Comparison of ENCODE assay signal across 4 cellular contexts in the genomic region with DNA sequence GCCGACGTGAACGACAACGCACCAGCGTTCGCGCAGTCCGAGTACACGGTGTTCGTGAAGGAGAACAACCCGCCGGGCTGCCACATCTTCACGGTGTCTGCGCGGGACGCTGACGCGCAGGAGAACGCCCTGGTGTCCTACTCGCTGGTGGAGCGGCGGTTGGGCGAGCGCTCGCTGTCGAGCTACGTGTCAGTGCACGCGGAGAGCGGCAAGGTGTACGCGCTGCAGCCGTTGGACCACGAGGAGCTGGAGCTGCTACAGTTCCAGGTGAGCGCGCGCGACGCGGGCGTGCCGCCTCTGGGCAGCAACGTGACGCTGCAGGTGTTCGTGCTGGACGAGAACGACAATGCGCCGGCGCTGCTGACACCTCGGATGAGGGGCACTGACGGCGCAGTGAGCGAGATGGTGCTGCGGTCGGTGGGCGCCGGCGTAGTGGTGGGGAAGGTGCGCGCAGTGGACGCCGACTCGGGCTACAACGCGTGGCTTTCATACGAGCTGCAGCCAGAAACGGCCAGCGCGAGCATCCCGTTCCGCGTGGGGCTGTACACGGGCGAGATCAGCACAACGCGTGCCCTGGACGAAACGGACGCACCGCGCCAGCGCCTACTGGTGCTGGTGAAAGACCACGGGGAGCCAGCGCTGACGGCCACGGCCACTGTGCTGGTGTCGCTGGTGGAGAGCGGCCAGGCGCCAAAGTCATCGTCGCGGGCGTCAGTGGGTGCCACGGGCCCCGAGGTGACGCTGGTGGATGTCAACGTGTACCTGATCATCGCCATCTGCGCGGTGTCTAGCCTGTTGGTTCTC. TPM values are rescaled to one million over a fixed set of nuclear protein-coding genes. Genes with fewer than 3 reads are reported as not detected.
"Had no signal": no experiment of that assay in that cellular context is flagged by ENCODE, and none has a peak within 500 bp of the region (broad histone marks: within the 10 kb centered on the region; RNA-seq: fewer than 3 reads in every experiment).

No MANE protein-coding gene starts in this region.

RNA-seq across cellular contexts. Expression of a gene that starts 1.9 kb away (rescaled TPM):
- total RNA-seq: M059J had no signal

RNA-seq across cellular contexts. Expression of a gene that starts 5.7 kb away (rescaled TPM):
- total RNA-seq: LHCN-M2, M059J had no signal

RNA-seq across cellular contexts. Expression of a gene that starts 9.0 kb away (rescaled TPM):
- total RNA-seq: LHCN-M2, M059J, MCF 10A had no signal

RNA-seq across cellular contexts. Expression of a gene that starts 18.7 kb away (rescaled TPM):
- total RNA-seq: NCI-H460 had no signal
